In genomic region chr1:143611159-143611558, GRCh38 we compare ENCODE assay signal across 1 cellular context.
TF ChIP-seq lines count a peak whose summit lies in the region.

No MANE protein-coding gene starts in this region.

TF ChIP-seq in K562, 482 proteins besides CTCF, POLR2A, EP300 and RAD21 (continued from another document):
- TF ChIP-seq ZNF318 (IDR thresholded peaks at IDR 0.05; ENCODE audit: borderline replicate concordance in 1 of 2, low read depth in 1 of 2) (no peak), ZNF280A (IDR thresholded peaks at IDR 0.05; ENCODE audit: low read depth, partially characterized antibody) (no peak), CTCFL (IDR thresholded peaks at IDR 0.05; ENCODE audit: borderline replicate concordance, insufficient read depth, low read depth, low read length, poor library complexity, severe bottlenecking) (no peak), ZNF764 (CRISPR knock-in tag; IDR thresholded peaks at IDR 0.05; ENCODE audit: low read depth) (no peak), RNF219 (CRISPR knock-in tag; IDR thresholded peaks at IDR 0.05) (no peak), NEUROD1 (IDR thresholded peaks at IDR 0.05; ENCODE audit: borderline replicate concordance, low read depth, low read length, partially characterized antibody) (no peak), ZNF398 (CRISPR knock-in tag; IDR thresholded peaks at IDR 0.05) (no peak), CBFB (CRISPR knock-in tag; IDR thresholded peaks at IDR 0.05) (no peak)
